1 cellular context compared by ENCODE assay signal in the genomic region with DNA sequence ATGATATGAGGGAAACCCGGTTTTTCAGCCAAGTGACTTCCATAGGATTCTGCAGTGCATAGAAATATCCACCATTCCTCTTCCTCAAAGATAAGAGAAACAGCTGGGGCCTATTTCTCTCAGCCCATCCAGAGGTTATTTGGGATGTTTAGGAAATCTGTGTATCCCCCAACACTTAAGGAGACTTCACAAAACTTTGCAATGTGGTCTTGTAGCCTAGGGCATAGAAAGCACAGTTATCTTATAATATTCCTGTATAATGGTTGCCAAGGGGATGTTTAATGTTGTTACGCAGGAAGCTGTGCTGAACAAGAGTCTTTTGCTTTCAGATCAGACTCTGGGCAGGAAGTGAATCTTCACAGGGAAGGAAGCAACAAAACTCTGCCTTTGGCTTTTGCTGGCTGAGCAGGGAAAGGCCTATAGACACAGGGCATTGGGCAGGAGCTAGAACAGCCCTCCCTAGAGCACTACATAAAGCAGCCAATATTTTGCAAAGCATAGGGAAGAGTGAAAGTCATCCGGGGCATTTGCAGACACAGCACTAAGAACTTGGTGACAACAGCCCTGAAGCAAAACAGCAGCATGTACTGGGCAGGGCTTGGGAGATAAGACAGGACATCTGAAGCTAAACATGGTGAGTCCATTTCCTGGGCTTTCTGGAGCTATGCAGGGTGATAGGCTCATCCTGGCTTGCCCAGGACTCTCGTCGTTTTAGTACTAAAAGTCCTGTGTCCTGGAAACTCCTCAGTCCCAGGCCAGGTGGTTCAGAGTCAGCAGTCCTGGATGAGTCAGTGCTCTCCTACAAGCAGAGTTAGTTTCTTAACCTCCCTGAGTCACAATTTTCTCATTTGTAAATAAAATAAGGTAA.
TF ChIP-seq lines count a peak whose summit lies in the region.

No MANE protein-coding gene starts in this region.

TF ChIP-seq in HepG2, 621 proteins besides CTCF, POLR2A, EP300 and RAD21 (continued from another document and continues in another):
- TF ChIP-seq, protein P1, sequence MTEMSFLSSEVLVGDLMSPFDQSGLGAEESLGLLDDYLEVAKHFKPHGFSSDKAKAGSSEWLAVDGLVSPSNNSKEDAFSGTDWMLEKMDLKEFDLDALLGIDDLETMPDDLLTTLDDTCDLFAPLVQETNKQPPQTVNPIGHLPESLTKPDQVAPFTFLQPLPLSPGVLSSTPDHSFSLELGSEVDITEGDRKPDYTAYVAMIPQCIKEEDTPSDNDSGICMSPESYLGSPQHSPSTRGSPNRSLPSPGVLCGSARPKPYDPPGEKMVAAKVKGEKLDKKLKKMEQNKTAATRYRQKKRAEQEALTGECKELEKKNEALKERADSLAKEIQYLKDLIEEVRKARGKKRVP (CRISPR knock-in tag; IDR thresholded peaks at IDR 0.05) = no peak
- TF ChIP-seq ZFAT (CRISPR knock-in tag; conservative IDR thresholded peaks at IDR 0.05) = no peak
- TF ChIP-seq, protein P2, sequence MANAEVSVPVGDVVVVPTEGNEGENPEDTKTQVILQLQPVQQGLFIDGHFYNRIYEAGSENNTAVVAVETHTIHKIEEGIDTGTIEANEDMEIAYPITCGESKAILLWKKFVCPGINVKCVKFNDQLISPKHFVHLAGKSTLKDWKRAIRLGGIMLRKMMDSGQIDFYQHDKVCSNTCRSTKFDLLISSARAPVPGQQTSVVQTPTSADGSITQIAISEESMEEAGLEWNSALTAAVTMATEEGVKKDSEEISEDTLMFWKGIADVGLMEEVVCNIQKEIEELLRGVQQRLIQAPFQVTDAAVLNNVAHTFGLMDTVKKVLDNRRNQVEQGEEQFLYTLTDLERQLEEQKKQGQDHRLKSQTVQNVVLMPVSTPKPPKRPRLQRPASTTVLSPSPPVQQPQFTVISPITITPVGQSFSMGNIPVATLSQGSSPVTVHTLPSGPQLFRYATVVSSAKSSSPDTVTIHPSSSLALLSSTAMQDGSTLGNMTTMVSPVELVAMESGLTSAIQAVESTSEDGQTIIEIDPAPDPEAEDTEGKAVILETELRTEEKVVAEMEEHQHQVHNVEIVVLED (CRISPR knock-in tag; IDR thresholded peaks at IDR 0.05; ENCODE audit: borderline replicate concordance) = 0 out of 2 replicates have a peak, but pooled peaks have one; percentile 27
- peak; percentile 51; the same call in 1 of the 2 replicates for TF ChIP-seq ZNF670 (CRISPR knock-in tag; IDR thresholded peaks at IDR 0.05; ENCODE audit: borderline replicate concordance)
- no peak for TF ChIP-seq ZNF460 (CRISPR knock-in tag; IDR thresholded peaks at IDR 0.05; ENCODE audit: borderline replicate concordance)
- TF ChIP-seq, protein P3, sequence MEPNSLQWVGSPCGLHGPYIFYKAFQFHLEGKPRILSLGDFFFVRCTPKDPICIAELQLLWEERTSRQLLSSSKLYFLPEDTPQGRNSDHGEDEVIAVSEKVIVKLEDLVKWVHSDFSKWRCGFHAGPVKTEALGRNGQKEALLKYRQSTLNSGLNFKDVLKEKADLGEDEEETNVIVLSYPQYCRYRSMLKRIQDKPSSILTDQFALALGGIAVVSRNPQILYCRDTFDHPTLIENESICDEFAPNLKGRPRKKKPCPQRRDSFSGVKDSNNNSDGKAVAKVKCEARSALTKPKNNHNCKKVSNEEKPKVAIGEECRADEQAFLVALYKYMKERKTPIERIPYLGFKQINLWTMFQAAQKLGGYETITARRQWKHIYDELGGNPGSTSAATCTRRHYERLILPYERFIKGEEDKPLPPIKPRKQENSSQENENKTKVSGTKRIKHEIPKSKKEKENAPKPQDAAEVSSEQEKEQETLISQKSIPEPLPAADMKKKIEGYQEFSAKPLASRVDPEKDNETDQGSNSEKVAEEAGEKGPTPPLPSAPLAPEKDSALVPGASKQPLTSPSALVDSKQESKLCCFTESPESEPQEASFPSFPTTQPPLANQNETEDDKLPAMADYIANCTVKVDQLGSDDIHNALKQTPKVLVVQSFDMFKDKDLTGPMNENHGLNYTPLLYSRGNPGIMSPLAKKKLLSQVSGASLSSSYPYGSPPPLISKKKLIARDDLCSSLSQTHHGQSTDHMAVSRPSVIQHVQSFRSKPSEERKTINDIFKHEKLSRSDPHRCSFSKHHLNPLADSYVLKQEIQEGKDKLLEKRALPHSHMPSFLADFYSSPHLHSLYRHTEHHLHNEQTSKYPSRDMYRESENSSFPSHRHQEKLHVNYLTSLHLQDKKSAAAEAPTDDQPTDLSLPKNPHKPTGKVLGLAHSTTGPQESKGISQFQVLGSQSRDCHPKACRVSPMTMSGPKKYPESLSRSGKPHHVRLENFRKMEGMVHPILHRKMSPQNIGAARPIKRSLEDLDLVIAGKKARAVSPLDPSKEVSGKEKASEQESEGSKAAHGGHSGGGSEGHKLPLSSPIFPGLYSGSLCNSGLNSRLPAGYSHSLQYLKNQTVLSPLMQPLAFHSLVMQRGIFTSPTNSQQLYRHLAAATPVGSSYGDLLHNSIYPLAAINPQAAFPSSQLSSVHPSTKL (CRISPR knock-in tag; IDR thresholded peaks at IDR 0.05) = peak; percentile 49; the same call in 1 of the 2 replicates
- 0 out of 2 replicates have a peak, but pooled peaks have one; percentile 41 for TF ChIP-seq ZNF350 (CRISPR knock-in tag; IDR thresholded peaks at IDR 0.05; ENCODE audit: borderline replicate concordance, low read depth)
- TF ChIP-seq SNAPC2 (CRISPR knock-in tag; IDR thresholded peaks at IDR 0.05) = 0 out of 2 replicates have a peak, but pooled peaks have one; percentile 63
- TF ChIP-seq, protein P4, sequence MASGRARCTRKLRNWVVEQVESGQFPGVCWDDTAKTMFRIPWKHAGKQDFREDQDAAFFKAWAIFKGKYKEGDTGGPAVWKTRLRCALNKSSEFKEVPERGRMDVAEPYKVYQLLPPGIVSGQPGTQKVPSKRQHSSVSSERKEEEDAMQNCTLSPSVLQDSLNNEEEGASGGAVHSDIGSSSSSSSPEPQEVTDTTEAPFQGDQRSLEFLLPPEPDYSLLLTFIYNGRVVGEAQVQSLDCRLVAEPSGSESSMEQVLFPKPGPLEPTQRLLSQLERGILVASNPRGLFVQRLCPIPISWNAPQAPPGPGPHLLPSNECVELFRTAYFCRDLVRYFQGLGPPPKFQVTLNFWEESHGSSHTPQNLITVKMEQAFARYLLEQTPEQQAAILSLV (CRISPR knock-in tag; IDR thresholded peaks at IDR 0.05; ENCODE audit: borderline replicate concordance) = no peak
- TF ChIP-seq ZFP90 (CRISPR knock-in tag; IDR thresholded peaks at IDR 0.05; ENCODE audit: borderline replicate concordance) = peak; percentile 63; the same call in 1 of the 2 replicates
- TF ChIP-seq CHD2 (IDR thresholded peaks at IDR 0.05; ENCODE audit: low read depth, low read length) = no peak
- peak; percentile 24 for TF ChIP-seq ASH2L (IDR thresholded peaks at IDR 0.05; ENCODE audit: insufficient read length, low read depth, low read length)
- TF ChIP-seq GATAD2A (CRISPR knock-in tag; IDR thresholded peaks at IDR 0.05) = peak; percentile 56; the same call in 1 of the 2 replicates
- no peak for TF ChIP-seq MAF1 (CRISPR knock-in tag; IDR thresholded peaks at IDR 0.05; ENCODE audit: borderline replicate concordance)
- TF ChIP-seq, protein P5, sequence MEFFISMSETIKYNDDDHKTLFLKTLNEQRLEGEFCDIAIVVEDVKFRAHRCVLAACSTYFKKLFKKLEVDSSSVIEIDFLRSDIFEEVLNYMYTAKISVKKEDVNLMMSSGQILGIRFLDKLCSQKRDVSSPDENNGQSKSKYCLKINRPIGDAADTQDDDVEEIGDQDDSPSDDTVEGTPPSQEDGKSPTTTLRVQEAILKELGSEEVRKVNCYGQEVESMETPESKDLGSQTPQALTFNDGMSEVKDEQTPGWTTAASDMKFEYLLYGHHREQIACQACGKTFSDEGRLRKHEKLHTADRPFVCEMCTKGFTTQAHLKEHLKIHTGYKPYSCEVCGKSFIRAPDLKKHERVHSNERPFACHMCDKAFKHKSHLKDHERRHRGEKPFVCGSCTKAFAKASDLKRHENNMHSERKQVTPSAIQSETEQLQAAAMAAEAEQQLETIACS (CRISPR knock-in tag; IDR thresholded peaks at IDR 0.05) = no peak
- TF ChIP-seq, protein P6, sequence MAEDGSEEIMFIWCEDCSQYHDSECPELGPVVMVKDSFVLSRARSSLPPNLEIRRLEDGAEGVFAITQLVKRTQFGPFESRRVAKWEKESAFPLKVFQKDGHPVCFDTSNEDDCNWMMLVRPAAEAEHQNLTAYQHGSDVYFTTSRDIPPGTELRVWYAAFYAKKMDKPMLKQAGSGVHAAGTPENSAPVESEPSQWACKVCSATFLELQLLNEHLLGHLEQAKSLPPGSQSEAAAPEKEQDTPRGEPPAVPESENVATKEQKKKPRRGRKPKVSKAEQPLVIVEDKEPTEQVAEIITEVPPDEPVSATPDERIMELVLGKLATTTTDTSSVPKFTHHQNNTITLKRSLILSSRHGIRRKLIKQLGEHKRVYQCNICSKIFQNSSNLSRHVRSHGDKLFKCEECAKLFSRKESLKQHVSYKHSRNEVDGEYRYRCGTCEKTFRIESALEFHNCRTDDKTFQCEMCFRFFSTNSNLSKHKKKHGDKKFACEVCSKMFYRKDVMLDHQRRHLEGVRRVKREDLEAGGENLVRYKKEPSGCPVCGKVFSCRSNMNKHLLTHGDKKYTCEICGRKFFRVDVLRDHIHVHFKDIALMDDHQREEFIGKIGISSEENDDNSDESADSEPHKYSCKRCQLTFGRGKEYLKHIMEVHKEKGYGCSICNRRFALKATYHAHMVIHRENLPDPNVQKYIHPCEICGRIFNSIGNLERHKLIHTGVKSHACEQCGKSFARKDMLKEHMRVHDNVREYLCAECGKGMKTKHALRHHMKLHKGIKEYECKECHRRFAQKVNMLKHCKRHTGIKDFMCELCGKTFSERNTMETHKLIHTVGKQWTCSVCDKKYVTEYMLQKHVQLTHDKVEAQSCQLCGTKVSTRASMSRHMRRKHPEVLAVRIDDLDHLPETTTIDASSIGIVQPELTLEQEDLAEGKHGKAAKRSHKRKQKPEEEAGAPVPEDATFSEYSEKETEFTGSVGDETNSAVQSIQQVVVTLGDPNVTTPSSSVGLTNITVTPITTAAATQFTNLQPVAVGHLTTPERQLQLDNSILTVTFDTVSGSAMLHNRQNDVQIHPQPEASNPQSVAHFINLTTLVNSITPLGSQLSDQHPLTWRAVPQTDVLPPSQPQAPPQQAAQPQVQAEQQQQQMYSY (CRISPR knock-in tag; IDR thresholded peaks at IDR 0.05) = 0 out of 2 replicates have a peak, but pooled peaks have one; percentile 15
- TF ChIP-seq, protein P7, sequence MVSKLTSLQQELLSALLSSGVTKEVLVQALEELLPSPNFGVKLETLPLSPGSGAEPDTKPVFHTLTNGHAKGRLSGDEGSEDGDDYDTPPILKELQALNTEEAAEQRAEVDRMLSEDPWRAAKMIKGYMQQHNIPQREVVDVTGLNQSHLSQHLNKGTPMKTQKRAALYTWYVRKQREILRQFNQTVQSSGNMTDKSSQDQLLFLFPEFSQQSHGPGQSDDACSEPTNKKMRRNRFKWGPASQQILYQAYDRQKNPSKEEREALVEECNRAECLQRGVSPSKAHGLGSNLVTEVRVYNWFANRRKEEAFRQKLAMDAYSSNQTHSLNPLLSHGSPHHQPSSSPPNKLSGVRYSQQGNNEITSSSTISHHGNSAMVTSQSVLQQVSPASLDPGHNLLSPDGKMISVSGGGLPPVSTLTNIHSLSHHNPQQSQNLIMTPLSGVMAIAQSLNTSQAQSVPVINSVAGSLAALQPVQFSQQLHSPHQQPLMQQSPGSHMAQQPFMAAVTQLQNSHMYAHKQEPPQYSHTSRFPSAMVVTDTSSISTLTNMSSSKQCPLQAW (CRISPR knock-in tag; IDR thresholded peaks at IDR 0.05) = 0 out of 2 replicates have a peak, but pooled peaks have one; percentile 54
- TF ChIP-seq SATB2 (CRISPR knock-in tag; IDR thresholded peaks at IDR 0.05) = no peak
- TF ChIP-seq, protein P8, sequence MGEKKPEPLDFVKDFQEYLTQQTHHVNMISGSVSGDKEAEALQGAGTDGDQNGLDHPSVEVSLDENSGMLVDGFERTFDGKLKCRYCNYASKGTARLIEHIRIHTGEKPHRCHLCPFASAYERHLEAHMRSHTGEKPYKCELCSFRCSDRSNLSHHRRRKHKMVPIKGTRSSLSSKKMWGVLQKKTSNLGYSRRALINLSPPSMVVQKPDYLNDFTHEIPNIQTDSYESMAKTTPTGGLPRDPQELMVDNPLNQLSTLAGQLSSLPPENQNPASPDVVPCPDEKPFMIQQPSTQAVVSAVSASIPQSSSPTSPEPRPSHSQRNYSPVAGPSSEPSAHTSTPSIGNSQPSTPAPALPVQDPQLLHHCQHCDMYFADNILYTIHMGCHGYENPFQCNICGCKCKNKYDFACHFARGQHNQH (CRISPR knock-in tag; IDR thresholded peaks at IDR 0.05) = 0 out of 2 replicates have a peak, but pooled peaks have one; percentile 37
- no peak for TF ChIP-seq ZNF570 (CRISPR knock-in tag; IDR thresholded peaks at IDR 0.05; ENCODE audit: borderline replicate concordance)
- TF ChIP-seq ZNF780A (CRISPR knock-in tag; IDR thresholded peaks at IDR 0.05) = no peak
- peak; percentile 75; the same call in 1 of the 2 replicates for TF ChIP-seq FOXK1 (CRISPR knock-in tag; IDR thresholded peaks at IDR 0.05; ENCODE audit: borderline replicate concordance, low read depth)
- TF ChIP-seq ETV6 (CRISPR knock-in tag; conservative IDR thresholded peaks at IDR 0.05) = no peak
- TF ChIP-seq ZNF331 (CRISPR knock-in tag; IDR thresholded peaks at IDR 0.05) = no peak; the same call in 1 of the 2 replicates
- no peak for TF ChIP-seq MTA1 (CRISPR knock-in tag; IDR thresholded peaks at IDR 0.05; ENCODE audit: borderline replicate concordance)
- TF ChIP-seq, protein P9, sequence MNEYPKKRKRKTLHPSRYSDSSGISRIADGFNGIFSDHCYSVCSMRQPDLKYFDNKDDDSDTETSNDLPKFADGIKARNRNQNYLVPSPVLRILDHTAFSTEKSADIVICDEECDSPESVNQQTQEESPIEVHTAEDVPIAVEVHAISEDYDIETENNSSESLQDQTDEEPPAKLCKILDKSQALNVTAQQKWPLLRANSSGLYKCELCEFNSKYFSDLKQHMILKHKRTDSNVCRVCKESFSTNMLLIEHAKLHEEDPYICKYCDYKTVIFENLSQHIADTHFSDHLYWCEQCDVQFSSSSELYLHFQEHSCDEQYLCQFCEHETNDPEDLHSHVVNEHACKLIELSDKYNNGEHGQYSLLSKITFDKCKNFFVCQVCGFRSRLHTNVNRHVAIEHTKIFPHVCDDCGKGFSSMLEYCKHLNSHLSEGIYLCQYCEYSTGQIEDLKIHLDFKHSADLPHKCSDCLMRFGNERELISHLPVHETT (CRISPR knock-in tag; conservative IDR thresholded peaks at IDR 0.05) = 0 out of 2 replicates have a peak, but pooled peaks have one; percentile 24
- no peak for TF ChIP-seq ZNF598 (CRISPR knock-in tag; IDR thresholded peaks at IDR 0.05; ENCODE audit: borderline replicate concordance)
- no peak for TF ChIP-seq ZNF781 (CRISPR knock-in tag; IDR thresholded peaks at IDR 0.05; ENCODE audit: borderline replicate concordance, not compliant biosample characterization)
- TF ChIP-seq ONECUT2 (CRISPR knock-in tag; IDR thresholded peaks at IDR 0.05) = peak; percentile 26; the same call in 1 of the 2 replicates
- peak; percentile 42; the same call in 1 of the 2 replicates for TF ChIP-seq TCF7 (IDR thresholded peaks at IDR 0.05; ENCODE audit: low read depth)
- TF ChIP-seq, protein P10, sequence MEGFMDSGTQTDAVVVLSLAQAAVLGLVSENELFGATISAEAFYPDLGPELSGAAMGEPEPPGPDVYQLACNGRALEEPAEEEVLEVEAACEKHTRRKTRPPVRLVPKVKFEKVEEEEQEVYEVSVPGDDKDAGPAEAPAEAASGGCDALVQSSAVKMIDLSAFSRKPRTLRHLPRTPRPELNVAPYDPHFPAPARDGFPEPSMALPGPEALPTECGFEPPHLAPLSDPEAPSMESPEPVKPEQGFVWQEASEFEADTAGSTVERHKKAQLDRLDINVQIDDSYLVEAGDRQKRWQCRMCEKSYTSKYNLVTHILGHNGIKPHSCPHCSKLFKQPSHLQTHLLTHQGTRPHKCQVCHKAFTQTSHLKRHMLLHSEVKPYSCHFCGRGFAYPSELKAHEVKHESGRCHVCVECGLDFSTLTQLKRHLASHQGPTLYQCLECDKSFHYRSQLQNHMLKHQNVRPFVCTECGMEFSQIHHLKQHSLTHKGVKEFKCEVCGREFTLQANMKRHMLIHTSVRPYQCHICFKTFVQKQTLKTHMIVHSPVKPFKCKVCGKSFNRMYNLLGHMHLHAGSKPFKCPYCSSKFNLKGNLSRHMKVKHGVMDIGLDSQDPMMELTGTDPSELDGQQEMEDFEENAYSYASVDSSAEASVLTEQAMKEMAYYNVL (CRISPR knock-in tag; IDR thresholded peaks at IDR 0.05; ENCODE audit: borderline replicate concordance) = peak; percentile 81; the same call in 1 of the 2 replicates
